ENCODE assay signal across 25 cellular contexts in the genomic region with DNA sequence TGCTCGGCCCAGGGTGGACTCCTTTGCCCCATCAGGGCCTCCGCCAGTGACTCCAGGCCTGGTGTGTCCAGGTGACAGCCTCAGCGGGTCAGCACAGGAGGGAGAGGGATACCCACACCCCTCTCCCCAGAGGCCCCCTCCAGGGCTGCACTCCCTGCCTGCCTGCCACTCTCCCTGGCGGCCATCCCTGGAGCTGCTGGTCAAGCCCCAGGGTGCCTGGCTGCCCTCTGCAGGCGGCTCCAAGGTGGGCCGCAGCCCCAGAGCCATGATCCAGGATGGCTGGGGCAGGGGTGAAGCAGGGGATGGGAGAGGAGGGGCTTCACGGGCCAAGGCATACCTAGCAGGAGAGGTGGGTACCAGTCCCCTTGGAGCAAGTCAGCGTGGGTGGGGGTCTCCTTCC. TPM values are rescaled to one million over a fixed set of nuclear protein-coding genes. Genes with fewer than 3 reads are reported as not detected.
DNase-seq lines count a peak whose midpoint lies in the region; ATAC-seq, FAIRE-seq and TF ChIP-seq lines count a peak whose summit lies in the region.
"Had no signal": no experiment of that assay in that cellular context is flagged by ENCODE, and none has a peak within 500 bp of the region (broad histone marks: within the 10 kb centered on the region; RNA-seq: fewer than 3 reads in every experiment).

No MANE protein-coding gene starts in this region.

- H3K4me1 ChIP-seq in H1 (replicated peaks in 1 of 4; ENCODE audit: control insufficient read depth in 3 of 4, insufficient read depth in 4 of 4, low read length in 3 of 4) (peaks cover 0 to 9% (median 5%) of the 10 kb centered on the region in 4 experiments; a peak in 5 of 7 replicates), neuronal stem cell (ENCODE audit: control insufficient read depth in 2 of 2, insufficient read depth in 1 of 2, low read depth in 1 of 2, low read length in 2 of 2) (peaks cover 59 to 60% of the 10 kb centered on the region in 2 donors), GM23248 (ENCODE audit: insufficient read depth) (0 out of 2 replicates have a peak, but pooled peaks cover 3% of the 10 kb centered on the region), pancreas (peaks cover 7 to 9% (median 7%) of the 10 kb centered on the region in 3 donors)

- H3F3A ChIP-seq in GM23248 (ENCODE audit: insufficient read depth), result no peaks in the 10 kb centered on the region

- H3K36me3 ChIP-seq in H1 (ENCODE audit: control insufficient read depth in 2 of 4, insufficient read depth in 4 of 4, low read length in 3 of 4) (no peaks in the 10 kb centered on the region), neuronal stem cell (replicated peaks in 1 of 2; ENCODE audit: control insufficient read depth in 2 of 2, insufficient read depth in 2 of 2, low read length in 2 of 2) (peaks cover 7 to 20% of the 10 kb centered on the region in 2 donors), GM23248 (ENCODE audit: low read depth) (no peaks in the 10 kb centered on the region), pancreas (no peaks in the 10 kb centered on the region)
- H3K36me3 ChIP-seq: adrenal gland, cardiac muscle cell, tibial nerve had no signal

- intact Hi-C loops in pancreas (cut with DNase I), result no loop called here

- H3K9ac ChIP-seq in H1 (replicated peaks in 1 of 4; ENCODE audit: extremely low read depth in 1 of 4, low read depth in 3 of 4, low read length in 3 of 4), result no peak overlapping the region
- H3K9ac ChIP-seq in neuronal stem cell (ENCODE audit: low read depth, low read length, poor library complexity), result peak overlapping the region; percentile 53
- no peak overlapping the region for H3K9ac ChIP-seq in GM23248

- TF ChIP-seq POLR2A in H1 (IDR thresholded peaks at IDR 0.05; ENCODE audit: control extremely low read depth in 1 of 2, low read depth in 2 of 2, low read length in 2 of 2), result no peak

- CTCF ChIA-PET in RWPE1 (lab: Yijun Ruan, JAX) (no interaction called here), H1 (lab: Charles Lee; ENCODE audit: partially characterized antibody) (interaction anchor here (1.4 kb wide), 1 partner anchor 12 kb away, joined by 3 read pairs; no protein-coding TSS in a partner anchor)

- no peak overlapping the region for H2BK20ac ChIP-seq in H1 (ENCODE audit: low read length)

- no peaks in the 10 kb centered on the region for H3K79me2 ChIP-seq in H1 (ENCODE audit: control insufficient read depth in 1 of 2, insufficient read depth in 2 of 2, low read length in 2 of 2)
- H3K79me2 ChIP-seq in GM23248 (ENCODE audit: insufficient read depth), result no peaks in the 10 kb centered on the region

- H2AK5ac ChIP-seq in H1 (ENCODE audit: low read depth, low read length), result no peak overlapping the region
- H2AK5ac ChIP-seq in neuronal stem cell (ENCODE audit: low read depth, low read length), result peak overlapping the region; percentile 98

- no peak overlapping the region for H3K4me3 ChIP-seq in GM12865 (ENCODE audit: low read depth, low read length)
- no peak overlapping the region for H3K4me3 ChIP-seq in H1 (ENCODE audit: extremely low read depth in 1 of 4, insufficient read depth in 2 of 4, low read depth in 3 of 4, low read length in 4 of 4)
- no peak overlapping the region for H3K4me3 ChIP-seq in neuronal stem cell (ENCODE audit: low read length in 2 of 2)
- H3K4me3 ChIP-seq in GM23248, result no peak overlapping the region
- H3K4me3 ChIP-seq in pancreas, result no peak overlapping the region
- H3K4me3 ChIP-seq: adrenal gland, cardiac muscle cell, tibial nerve had no signal

- no peak for ATAC-seq in pancreas
- ATAC-seq: right cardiac atrium; stimulated activated memory B cell treated with anti-CD40 and anti-IgM and Interleukin-4, amounts not matched to agents 10 μg/mL and 1 μg/mL and 100 μg/mL, for 72 hours had no signal

- H3K79me1 ChIP-seq in H1 (ENCODE audit: low read depth, low read length) (peaks cover 6% of the 10 kb centered on the region), neuronal stem cell (ENCODE audit: low read depth, low read length) (peaks cover 47% of the 10 kb centered on the region)

- POLR2A ChIA-PET in RWPE1 (lab: Yijun Ruan, JAX; ENCODE audit: low non-redundant PET) (no interaction called here), H1 (lab: Charles Lee; ENCODE audit: partially characterized antibody) (interaction anchor here (1.3 kb wide), 1 partner anchor 13 kb away, joined by 3 read pairs; no protein-coding TSS in a partner anchor)

- peak; percentile 2 for TF ChIP-seq CTCF in GM12865 (IDR thresholded peaks at IDR 0.05; ENCODE audit: insufficient read depth, low read depth, low read length, missing control alignments)
- no peak for TF ChIP-seq CTCF in RWPE1 (conservative IDR thresholded peaks at IDR 0.05; ENCODE audit: low read depth)
- peak in 2 of 3 experiments; percentile 9 to 48; a peak in 3 of 4 replicates for TF ChIP-seq CTCF in H1 (IDR thresholded peaks at IDR 0.05; ENCODE audit: control extremely low read depth in 1 of 3, insufficient read depth in 1 of 3, low read depth in 1 of 3, low read length in 3 of 3)
- no peak for TF ChIP-seq CTCF in pancreas (IDR thresholded peaks at IDR 0.05)

- H4K20me1 ChIP-seq in H1 (replicated peaks in 1 of 2; ENCODE audit: control insufficient read depth in 1 of 2, insufficient read depth in 2 of 2, low read length in 2 of 2), result peaks cover 5 to 20% of the 10 kb centered on the region in 2 experiments
- H4K20me1 ChIP-seq in GM23248 (ENCODE audit: insufficient read depth), result no peaks in the 10 kb centered on the region

- H3K56ac ChIP-seq in H1 (replicated peaks; ENCODE audit: insufficient read length, low read depth, low read length), result no peak overlapping the region

- no peak overlapping the region for H3K23ac ChIP-seq in H1 (ENCODE audit: insufficient read length)
- H3K23ac ChIP-seq in neuronal stem cell (ENCODE audit: low read depth, low read length, poor library complexity), result peak overlapping the region; percentile 70

- DNase-seq in GM12865 (ENCODE audit: low read depth), result no peak
- DNase-seq in RWPE1 (ENCODE audit: low spot score), result no peak
- no peak for DNase-seq in H1 (ENCODE audit: low read depth in 1 of 2, low spot score in 2 of 2)
- DNase-seq in neuronal stem cell (ENCODE audit: low spot score), result no peak
- DNase-seq in GM23248, result no peak
- DNase-seq in pancreas, result no peak
- no peak for DNase-seq in NCI-H1417 (lab: John Stamatoyannopoulos, UW)
- no peak for DNase-seq in stimulated activated naive CD4-positive, alpha-beta T cell (lab: John Stamatoyannopoulos, UW)
- DNase-seq: activated CD4-positive, alpha-beta T cell treated with anti-CD3 and anti-CD28 coated beads for 1 hour; activated naive CD4-positive, alpha-beta T cell; activated T-cell treated with anti-CD3 and anti-CD28 coated beads, Interleukin-2, amount 50 U/mL, for 1 hour; adrenal gland; GOT3; Karpas-422; mammary epithelial cell; NCI-H1694; NCI-H2171; NCI-H510A treated with DMSO at 0.1 percent for 48 hours; right cardiac atrium; stimulated activated CD4-positive, alpha-beta T cell treated with anti-CD3 and anti-CD28 coated beads, Interleukin-4, amount 100 ng/mL, for 1 hour had no signal

- no peak overlapping the region for H2BK12ac ChIP-seq in H1 (ENCODE audit: low read depth, low read length)
- peak overlapping the region; percentile 24 for H2BK12ac ChIP-seq in neuronal stem cell (ENCODE audit: low read length)

- H3K9me3 ChIP-seq in H1 (ENCODE audit: insufficient read depth in 2 of 2, low read depth in 1 of 2, low read length in 1 of 2) (no peaks in the 10 kb centered on the region), neuronal stem cell (replicated peaks in 1 of 2; ENCODE audit: control insufficient read depth in 2 of 2, insufficient read depth in 1 of 2, low read depth in 1 of 2, low read length in 2 of 2) (no peaks in the 10 kb centered on the region), GM23248 (ENCODE audit: low read depth) (no peaks in the 10 kb centered on the region), pancreas (no peaks in the 10 kb centered on the region)
- H3K9me3 ChIP-seq: adrenal gland, tibial nerve had no signal

- no peak overlapping the region; the same call in 1 of the 2 replicates for H4K8ac ChIP-seq in H1 (ENCODE audit: extremely low read depth, insufficient read depth, low read length)
- no peak overlapping the region for H4K8ac ChIP-seq in neuronal stem cell (ENCODE audit: low read depth, low read length)

- peak overlapping the region; percentile 24; the same call in 1 of the 2 replicates for H2BK5ac ChIP-seq in H1 (ENCODE audit: low read depth, low read length)
- peak overlapping the region; percentile 30 for H2BK5ac ChIP-seq in neuronal stem cell (ENCODE audit: low read length)

- no peak for TF ChIP-seq EP300 in H1 (IDR thresholded peaks at IDR 0.05; ENCODE audit: borderline replicate concordance in 1 of 2, low read depth in 2 of 2, low read length in 2 of 2)

- no peak overlapping the region for H2BK15ac ChIP-seq in H1 (ENCODE audit: low read length)
- peak overlapping the region; percentile 71 for H2BK15ac ChIP-seq in neuronal stem cell (ENCODE audit: low read length)

- no peak; a peak in 1 of 4 replicates for TF ChIP-seq RAD21 in H1 (IDR thresholded peaks at IDR 0.05 in 1 of 2, conservative IDR thresholded peaks at IDR 0.05 in 1 of 2; ENCODE audit: low read depth in 2 of 2, low read length in 2 of 2)

- H3K14ac ChIP-seq in H1 (ENCODE audit: insufficient read length), result no peak overlapping the region
- peak overlapping the region; percentile 28 for H3K14ac ChIP-seq in neuronal stem cell (ENCODE audit: low read length)

- in situ Hi-C loops in GM23248 (cut with MboI), result no loop called here

- H4K91ac ChIP-seq in H1 (replicated peaks; ENCODE audit: insufficient read length, low read length) (no peak overlapping the region), neuronal stem cell (ENCODE audit: low read depth, low read length, poor library complexity) (peak overlapping the region; percentile 82)

- H3K18ac ChIP-seq in H1 (ENCODE audit: extremely low read depth, low read length) (no peak overlapping the region), neuronal stem cell (ENCODE audit: low read length) (peak overlapping the region; percentile 80)

- no peak for FAIRE-seq in H1 (lab: Jason Lieb, UNC)
- no peak for FAIRE-seq in pancreas (lab: Jason Lieb, UNC)
- FAIRE-seq: GM18507, RCC 7860 had no signal

- no peak overlapping the region for H4K5ac ChIP-seq in H1 (ENCODE audit: insufficient read length, low read depth, low read length)

- H3K9me2 ChIP-seq in GM23248 (ENCODE audit: insufficient read depth), result no peaks in the 10 kb centered on the region

- H3K4ac ChIP-seq in H1 (replicated peaks; ENCODE audit: insufficient read length, low read depth, low read length), result no peak overlapping the region
- H3K4ac ChIP-seq in neuronal stem cell (ENCODE audit: low read length), result peak overlapping the region; percentile 78

- H3K4me2 ChIP-seq in H1 (ENCODE audit: insufficient read depth in 1 of 2, low read depth in 2 of 2, low read length in 2 of 2), result no peak overlapping the region
- H3K4me2 ChIP-seq in neuronal stem cell (ENCODE audit: insufficient read depth, low read length, poor library complexity, severe bottlenecking), result no peak overlapping the region
- no peak overlapping the region for H3K4me2 ChIP-seq in GM23248 (ENCODE audit: unreplicated experiment)

- H2BK120ac ChIP-seq in H1 (replicated peaks; ENCODE audit: low read depth, low read length) (no peak overlapping the region), neuronal stem cell (ENCODE audit: low read depth, low read length) (no peak overlapping the region)

- H2AFZ ChIP-seq in H1 (ENCODE audit: low read length) (no peak overlapping the region), neuronal stem cell (ENCODE audit: low read length) (peak overlapping the region; percentile 38), GM23248 (no peak overlapping the region)

- peaks cover 11% of the 10 kb centered on the region; the same call in 1 of the 2 replicates for H3K23me2 ChIP-seq in H1 (ENCODE audit: low read depth, low read length)

- 89% methylated on average over 7 of the region's 8 CpGs; no CpG with 5 or more reads in 1 of the 2 experiments for WGBS in H1 (ENCODE audit: extremely low coverage in 1 of 2, insufficient coverage in 1 of 2, insufficient read length in 1 of 2, insufficient replicate concordance in 2 of 2, low coverage in 1 of 2, low lambda C conversion rate in 2 of 2, missing lambda C conversion rate in 1 of 2), 2 experiments
- WGBS in neuronal stem cell (ENCODE audit: extremely low coverage in 2 of 2, insufficient read length in 2 of 2, insufficient replicate concordance in 1 of 2), 2 donors, result no CpG with 5 or more reads among the region's 8 CpGs
- 98 to 99% methylated on average over 8 of the region's 8 CpGs for WGBS in GM23248 (ENCODE audit: low coverage in 1 of 2, low lambda C conversion rate in 2 of 2, missing lambda C conversion rate in 2 of 2), 2 experiments
- WGBS in pancreas, 2 donors, result 85 to 88% methylated on average over 8 of the region's 8 CpGs

- H3K27me3 ChIP-seq in H1 (replicated peaks in 1 of 4; ENCODE audit: control insufficient read depth in 3 of 4, extremely low read depth in 1 of 4, insufficient read depth in 3 of 4, low read length in 3 of 4) (peaks cover 9 to 16% (median 12%) of the 10 kb centered on the region in 4 experiments), neuronal stem cell (ENCODE audit: control insufficient read depth in 3 of 3, insufficient read depth in 3 of 3, low read depth in 1 of 3, low read length in 3 of 3) (peaks cover 5 to 9% (median 9%) of the 10 kb centered on the region in 3 experiments), GM23248 (replicated peaks; ENCODE audit: insufficient read depth) (no peaks in the 10 kb centered on the region), pancreas (no peaks in the 10 kb centered on the region)
- H3K27me3 ChIP-seq: adrenal gland, tibial nerve had no signal

- H3K27ac ChIP-seq in RWPE1 (peak overlapping the region; percentile 3; the same call in 1 of the 2 replicates), H1 (ENCODE audit: low read depth, low read length) (no peak overlapping the region), neuronal stem cell (replicated peaks; ENCODE audit: low read length) (peak overlapping the region; percentile 80), GM23248 (no peak overlapping the region), pancreas (no peak overlapping the region)
- H3K27ac ChIP-seq: cardiac muscle cell had no signal

RNA-seq across cellular contexts. Expression of gene FGFRL1, which starts 3.8 kb away (rescaled TPM):
- 18.8 and 18.9 TPM in 2 replicates for total RNA-seq in H1 (2021; fragmentation: NEBNext Ultra II Directional; extraction: Animal tissue kit (Norgen Biotek cat#: 25700))
- polyA plus RNA-seq in H1 (2011; rRNA removed) (34.6 and 38.9 TPM in 2 replicates), GM23248 (2016; fragmentation: Nextera tagmentation; extraction: Ambion mirVana) (10.8 and 11.1 TPM in 2 replicates), pancreas (10 to 100 TPM; 15.4 to 42.8 TPM)
- 27.7 TPM for polyA plus RNA-seq in H1 (2011; cell fraction: cytosol; rRNA removed)
- 30.1 TPM for polyA plus RNA-seq in H1 (2011; cell fraction: nucleus; rRNA removed)
- polyA plus RNA-seq in H1 (2012, experiment 1 of 2), result 12.6 to 21.8 TPM (median 19.7 TPM) in 4 replicates
- 15.6 TPM for polyA plus RNA-seq in H1 (2012, experiment 2 of 2)
- 21.1 TPM for polyA plus RNA-seq in H1 (2013, experiment 1 of 2)
- polyA plus RNA-seq in H1 (2013, experiment 2 of 2), result 22.9 TPM
- 72.8 and 101 TPM in 2 replicates for polyA minus RNA-seq in H1 (2011; rRNA and poly(A)+ RNA removed)
- polyA minus RNA-seq in H1 (2011; cell fraction: cytosol; rRNA and poly(A)+ RNA removed), result 20.7 TPM
- polyA minus RNA-seq in H1 (2011; cell fraction: nucleus; rRNA and poly(A)+ RNA removed), result 22.0 TPM
- 67.8 TPM for polyA plus RNA-seq in neuronal stem cell (2013, experiment 1 of 2)
- 66.3 TPM for polyA plus RNA-seq in neuronal stem cell (2013, experiment 2 of 2)
- total RNA-seq in GM23248 (2014; rRNA removed; shearing (Covaris generic)), result 58.7 and 64.9 TPM in 2 replicates
- 10 to 100 TPM; 25.1 to 41.4 (median 31.1) TPM for total RNA-seq in pancreas

RNA-seq across cellular contexts. Expression of gene SLC26A1, which starts 22.0 kb away (rescaled TPM):
- total RNA-seq in H1 (2021; fragmentation: NEBNext Ultra II Directional; extraction: Animal tissue kit (Norgen Biotek cat#: 25700)), result not detected in 2 replicates
- polyA plus RNA-seq in H1 (2011; rRNA removed) (0.11 and 0.14 TPM in 2 replicates), GM23248 (2016; fragmentation: Nextera tagmentation; extraction: Ambion mirVana) (1.6 and 1.8 TPM in 2 replicates), pancreas (1 to 10 TPM in 1 of 2 donors, under 1 TPM in 1; 0.45 to 1.6 TPM)
- 0.10 TPM for polyA plus RNA-seq in H1 (2011; cell fraction: cytosol; rRNA removed)
- 0.57 TPM for polyA plus RNA-seq in H1 (2011; cell fraction: nucleus; rRNA removed)
- 0.20 to 0.67 TPM (median 0.33 TPM) in 4 replicates for polyA plus RNA-seq in H1 (2012, experiment 1 of 2)
- polyA plus RNA-seq in H1 (2012, experiment 2 of 2), result 0.08 TPM
- 0.14 TPM for polyA plus RNA-seq in H1 (2013, experiment 1 of 2)
- polyA plus RNA-seq in H1 (2013, experiment 2 of 2), result 0.06 TPM
- polyA minus RNA-seq in H1 (2011; rRNA and poly(A)+ RNA removed), result 0.07 and 0.09 TPM in 2 replicates
- polyA minus RNA-seq in H1 (2011; cell fraction: cytosol; rRNA and poly(A)+ RNA removed), result not detected
- polyA minus RNA-seq in H1 (2011; cell fraction: nucleus; rRNA and poly(A)+ RNA removed), result 0.20 TPM
- polyA plus RNA-seq in neuronal stem cell (2013, experiment 1 of 2), result 0.13 TPM
- 0.15 TPM for polyA plus RNA-seq in neuronal stem cell (2013, experiment 2 of 2)
- 0.13 and 0.22 TPM in 2 replicates for total RNA-seq in GM23248 (2014; rRNA removed; shearing (Covaris generic))
- 1 to 10 TPM in 2 of 6 donors, under 1 TPM in 4; 0.28 to 1.7 (median 0.66) TPM for total RNA-seq in pancreas
- total RNA-seq: mammary epithelial cell had no signal
- polyA plus RNA-seq: mammary epithelial cell had no signal

RNA-seq across cellular contexts. Expression of gene IDUA, which starts 28.3 kb away (rescaled TPM):
- 4.8 and 6.5 TPM in 2 replicates for total RNA-seq in H1 (2021; fragmentation: NEBNext Ultra II Directional; extraction: Animal tissue kit (Norgen Biotek cat#: 25700))
- polyA plus RNA-seq in H1 (2011; rRNA removed) (2.8 and 5.8 TPM in 2 replicates), GM23248 (2016; fragmentation: Nextera tagmentation; extraction: Ambion mirVana) (26.4 and 28.8 TPM in 2 replicates), pancreas (10 to 100 TPM; 40.7 to 56.9 TPM)
- polyA plus RNA-seq in H1 (2011; cell fraction: cytosol; rRNA removed), result 3.5 TPM
- 30.1 TPM for polyA plus RNA-seq in H1 (2011; cell fraction: nucleus; rRNA removed)
- polyA plus RNA-seq in H1 (2012, experiment 1 of 2), result 1.3 to 4.4 TPM (median 2.7 TPM) in 4 replicates
- 1.2 TPM for polyA plus RNA-seq in H1 (2012, experiment 2 of 2)
- 2.0 TPM for polyA plus RNA-seq in H1 (2013, experiment 1 of 2)
- polyA plus RNA-seq in H1 (2013, experiment 2 of 2), result 2.1 TPM
- 0.93 and 1.1 TPM in 2 replicates for polyA minus RNA-seq in H1 (2011; rRNA and poly(A)+ RNA removed)
- polyA minus RNA-seq in H1 (2011; cell fraction: cytosol; rRNA and poly(A)+ RNA removed), result 2.7 TPM
- polyA minus RNA-seq in H1 (2011; cell fraction: nucleus; rRNA and poly(A)+ RNA removed), result 8.1 TPM
- polyA plus RNA-seq in neuronal stem cell (2013, experiment 1 of 2), result 6.9 TPM
- 5.7 TPM for polyA plus RNA-seq in neuronal stem cell (2013, experiment 2 of 2)
- 26.3 and 30.7 TPM in 2 replicates for total RNA-seq in GM23248 (2014; rRNA removed; shearing (Covaris generic))
- total RNA-seq in pancreas, result 10 to 100 TPM; 17.6 to 33.7 (median 20.2) TPM

RNA-seq across cellular contexts. Expression of gene DGKQ, which starts 41.8 kb away (rescaled TPM):
- 9.3 and 9.7 TPM in 2 replicates for total RNA-seq in H1 (2021; fragmentation: NEBNext Ultra II Directional; extraction: Animal tissue kit (Norgen Biotek cat#: 25700))
- polyA plus RNA-seq in H1 (2011; rRNA removed) (7.3 and 14.5 TPM in 2 replicates), GM23248 (2016; fragmentation: Nextera tagmentation; extraction: Ambion mirVana) (1.4 and 1.9 TPM in 2 replicates), pancreas (10 to 100 TPM in 1 of 2 donors, 1 to 10 TPM in 1; 10.0 to 11.7 TPM)
- 11.1 TPM for polyA plus RNA-seq in H1 (2011; cell fraction: cytosol; rRNA removed)
- polyA plus RNA-seq in H1 (2011; cell fraction: nucleus; rRNA removed), result 97.1 TPM
- polyA plus RNA-seq in H1 (2012, experiment 1 of 2), result 6.3 to 10.5 TPM (median 9.8 TPM) in 4 replicates
- polyA plus RNA-seq in H1 (2012, experiment 2 of 2), result 5.8 TPM
- 5.9 TPM for polyA plus RNA-seq in H1 (2013, experiment 1 of 2)
- 5.2 TPM for polyA plus RNA-seq in H1 (2013, experiment 2 of 2)
- 3.4 and 6.0 TPM in 2 replicates for polyA minus RNA-seq in H1 (2011; rRNA and poly(A)+ RNA removed)
- 10.1 TPM for polyA minus RNA-seq in H1 (2011; cell fraction: cytosol; rRNA and poly(A)+ RNA removed)
- 13.6 TPM for polyA minus RNA-seq in H1 (2011; cell fraction: nucleus; rRNA and poly(A)+ RNA removed)
- 5.4 TPM for polyA plus RNA-seq in neuronal stem cell (2013, experiment 1 of 2)
- 5.2 TPM for polyA plus RNA-seq in neuronal stem cell (2013, experiment 2 of 2)
- total RNA-seq in GM23248 (2014; rRNA removed; shearing (Covaris generic)), result 16.8 and 18.2 TPM in 2 replicates
- 10 to 100 TPM in 1 of 6 donors, 1 to 10 TPM in 5; 5.7 to 11.3 (median 7.4) TPM for total RNA-seq in pancreas

Comparison
In these comparisons a context has a peak if more than half of its experiments do, and no peak if none do; other contexts are left out.
1. CTCF ChIP-seq: peak in GM12865 (single experiment) and H1 (2 of 3); none in RWPE1 (single experiment) and pancreas (0 of 4).
2. H3K27ac ChIP-seq: peak in RWPE1 (single experiment) and neuronal stem cell (single experiment); none in H1 (single experiment), GM23248 (single experiment) and pancreas (0 of 4).